9 cellular contexts compared by ENCODE assay signal in genomic region chr14:55354500-55354899, GRCh38. TPM values are rescaled to one million over a fixed set of nuclear protein-coding genes. Genes with fewer than 3 reads are reported as not detected.
DNase-seq lines count a peak whose midpoint lies in the region; ATAC-seq and TF ChIP-seq lines count a peak whose summit lies in the region.
"Had no signal": no experiment of that assay in that cellular context is flagged by ENCODE, and none has a peak within 500 bp of the region (broad histone marks: within the 10 kb centered on the region; RNA-seq: fewer than 3 reads in every experiment).

No MANE protein-coding gene starts in this region.

- TF ChIP-seq CTCF in AG10803 (conservative IDR thresholded peaks at IDR 0.05; ENCODE audit: low read length) (peak; percentile 57), heart left ventricle (IDR thresholded peaks at IDR 0.05) (peak; percentile 14 to 72 (median 62)), psoas muscle (IDR thresholded peaks at IDR 0.05) (peak; percentile 62)

- peak overlapping the region; percentile 35 to 84 for H3K27ac Mint-ChIP-seq in activated naive CD4-positive, alpha-beta T cell treated with anti-CD3 and anti-CD28 coated beads, Interleukin-2, amount 50 U/mL, for 72 hours

- peaks cover 5 to 8% of the 10 kb centered on the region in 2 donors for H3K36me3 Mint-ChIP-seq in activated naive CD4-positive, alpha-beta T cell treated with anti-CD3 and anti-CD28 coated beads, Interleukin-2, amount 50 U/mL, for 72 hours

- H3K36me3 ChIP-seq in heart left ventricle = peaks cover 0 to 54% (median 36%) of the 10 kb centered on the region in 9 donors
- peaks cover 0 to 52% of the 10 kb centered on the region in 2 donors for H3K36me3 ChIP-seq in psoas muscle (ENCODE audit: insufficient read depth in 1 of 2, low read depth in 1 of 2)

- intact Hi-C loops in heart left ventricle (cut with DNase I) = loop anchor here (1.0 to 10.0 kb wide), 8 partner anchors 82 to 142 kb away; partner anchors contain the start of gene FBXO34 (in 7 of the 10)
- intact Hi-C loops in psoas muscle (cut with DNase I) = loop anchor here (2.0 to 5.0 kb wide), 2 partner anchors 82 to 84 kb away; partner anchors contain the start of gene FBXO34 (in 2 of the 2)

- peak; percentile 24 for DNase-seq in AG10803 (ENCODE audit: low read depth)
- DNase-seq in Kasumi-1 (lab: John Stamatoyannopoulos, UW) = peak; percentile 51 to 68
- DNase-seq in RPMI8226 = peak; percentile 48
- DNase-seq in activated naive CD4-positive, alpha-beta T cell treated with anti-CD3 and anti-CD28 coated beads, Interleukin-2, amount 50 U/mL, for 72 hours (ENCODE audit: low spot score in 2 of 2) = peak in 1 of 2 donors; percentile 53
- peak in 4 of 5 donors; percentile 34 to 47 (median 42) for DNase-seq in heart left ventricle
- peak in 1 of 2 donors; percentile 19 for DNase-seq in psoas muscle

- 46 to 68% (median 54%) methylated on average over 3 to 5 of the region's 5 CpGs for WGBS in heart left ventricle, 4 donors
- WGBS in psoas muscle, 3 donors = 37 to 52% (median 40%) methylated on average over 5 of the region's 5 CpGs

- H3K27me3 ChIP-seq in heart left ventricle (no peaks in the 10 kb centered on the region), psoas muscle (ENCODE audit: insufficient read depth in 3 of 3, low read length in 2 of 3) (no peaks in the 10 kb centered on the region)

- ATAC-seq in GM19043 (IDR thresholded peaks at IDR 0.05; ENCODE audit: low read depth, unreplicated experiment) = peak; percentile 77
- peak; percentile 87 for ATAC-seq in activated naive CD4-positive, alpha-beta T cell treated with anti-CD3 and anti-CD28 coated beads, Interleukin-2, amount 50 U/mL, for 72 hours
- peak; percentile 50 to 83 (median 72) for ATAC-seq in heart left ventricle
- peak; percentile 78 to 86 (median 81) for ATAC-seq in psoas muscle
- no peak for ATAC-seq in GM18502 (IDR thresholded peaks at IDR 0.05; ENCODE audit: poor library complexity, unreplicated experiment)

- H3K4me3 ChIP-seq in AG10803 (ENCODE audit: low read length) (no peak overlapping the region), heart left ventricle (no peak overlapping the region), psoas muscle (no peak overlapping the region)
- H3K4me3 ChIP-seq: skin epidermis had no signal

- no peaks in the 10 kb centered on the region for H3K9me3 Mint-ChIP-seq in activated naive CD4-positive, alpha-beta T cell treated with anti-CD3 and anti-CD28 coated beads, Interleukin-2, amount 50 U/mL, for 72 hours

- H3K9me3 ChIP-seq in heart left ventricle (no peaks in the 10 kb centered on the region), psoas muscle (no peaks in the 10 kb centered on the region)

- H3K4me1 ChIP-seq in heart left ventricle (peaks cover 0 to 16% (median 0%) of the 10 kb centered on the region in 12 donors), psoas muscle (peaks cover 6% of the 10 kb centered on the region)

- H3K27ac ChIP-seq in heart left ventricle (no peak overlapping the region), psoas muscle (peak overlapping the region; percentile 53)

- TF ChIP-seq POLR2A in heart left ventricle (IDR thresholded peaks at IDR 0.05) = no peak

RNA-seq across cellular contexts. Expression of gene ATG14, which starts 57.1 kb away (rescaled TPM):
- total RNA-seq in activated naive CD4-positive, alpha-beta T cell treated with anti-CD3 and anti-CD28 coated beads, Interleukin-2, amount 50 U/mL, for 72 hours = 1 to 10 TPM; 7.4 to 8.3 TPM
- total RNA-seq in heart left ventricle (10 to 100 TPM in 8 of 9 donors, 1 to 10 TPM in 1; 8.7 to 16.2 (median 12.9) TPM), psoas muscle (10 to 100 TPM in 2 of 4 donors, 1 to 10 TPM in 2; 7.4 to 15.1 (median 11.0) TPM)
- polyA plus RNA-seq in heart left ventricle (1 to 10 TPM; 5.9 to 9.1 TPM), psoas muscle (10 to 100 TPM in 1 of 3 donors, 1 to 10 TPM in 2; 4.3 to 13.9 (median 7.9) TPM)
